2 cellular contexts compared by ENCODE assay signal in genomic region chr5:180606215-180606785, GRCh38.
TF ChIP-seq lines count a peak whose summit lies in the region.

No MANE protein-coding gene starts in this region.

TF ChIP-seq in IMR-90, 13 proteins besides CTCF, POLR2A, EP300 and RAD21:
- TF ChIP-seq BHLHE40 (IDR thresholded peaks at IDR 0.05; ENCODE audit: low read depth, low read length) (no peak), FOS (IDR thresholded peaks at IDR 0.05; ENCODE audit: low read depth, low read length) (no peak)
TF ChIP-seq in IMR-90: peak in this region for 0.

TF ChIP-seq in H1, 55 proteins besides CTCF, POLR2A, EP300 and RAD21:
- TF ChIP-seq MAFK (IDR thresholded peaks at IDR 0.05; ENCODE audit: low read depth, low read length) (no peak), RFX5 (IDR thresholded peaks at IDR 0.05; ENCODE audit: borderline replicate concordance, low read depth, low read length) (no peak), ATF2 (IDR thresholded peaks at IDR 0.05; ENCODE audit: low read length) (no peak), HDAC2 (IDR thresholded peaks at IDR 0.05; ENCODE audit: borderline replicate concordance in 1 of 2, low read depth in 2 of 2, low read length in 2 of 2) (no peak), PHF8 (conservative IDR thresholded peaks at IDR 0.05; ENCODE audit: low read depth, low read length) (no peak), FOSL1 (IDR thresholded peaks at IDR 0.05; ENCODE audit: insufficient read depth, low read depth, low read length) (no peak), ZNF274 (IDR thresholded peaks at IDR 0.05; ENCODE audit: borderline replicate concordance, extremely low read depth, low read length) (no peak), NANOG (IDR thresholded peaks at IDR 0.05; ENCODE audit: insufficient read depth, low read depth, low read length, poor library complexity, severe bottlenecking) (no peak), SUZ12 (IDR thresholded peaks at IDR 0.05; ENCODE audit: low read length) (no peak), NRF1 (IDR thresholded peaks at IDR 0.05; ENCODE audit: low read depth, low read length) (no peak), EZH2 (IDR thresholded peaks at IDR 0.05; ENCODE audit: low read depth, low read length, severe bottlenecking) (no peak), KDM4A (IDR thresholded peaks at IDR 0.05; ENCODE audit: low read depth, low read length, severe bottlenecking) (no peak), SIRT6 (IDR thresholded peaks at IDR 0.05; ENCODE audit: low read length) (no peak), YY1 (IDR thresholded peaks at IDR 0.05; ENCODE audit: low read depth, low read length) (no peak), TCF12 (IDR thresholded peaks at IDR 0.05; ENCODE audit: low read depth, low read length) (no peak), SP2 (IDR thresholded peaks at IDR 0.05; ENCODE audit: low read length) (no peak), BRCA1 (IDR thresholded peaks at IDR 0.05; ENCODE audit: low read depth, low read length) (no peak), KDM1A (IDR thresholded peaks at IDR 0.05; ENCODE audit: borderline replicate concordance, low read length) (no peak), CTBP2 (IDR thresholded peaks at IDR 0.05; ENCODE audit: borderline replicate concordance, insufficient read depth, insufficient read length, low read length) (no peak)
